9 cellular contexts compared by ENCODE assay signal in the genomic region with DNA sequence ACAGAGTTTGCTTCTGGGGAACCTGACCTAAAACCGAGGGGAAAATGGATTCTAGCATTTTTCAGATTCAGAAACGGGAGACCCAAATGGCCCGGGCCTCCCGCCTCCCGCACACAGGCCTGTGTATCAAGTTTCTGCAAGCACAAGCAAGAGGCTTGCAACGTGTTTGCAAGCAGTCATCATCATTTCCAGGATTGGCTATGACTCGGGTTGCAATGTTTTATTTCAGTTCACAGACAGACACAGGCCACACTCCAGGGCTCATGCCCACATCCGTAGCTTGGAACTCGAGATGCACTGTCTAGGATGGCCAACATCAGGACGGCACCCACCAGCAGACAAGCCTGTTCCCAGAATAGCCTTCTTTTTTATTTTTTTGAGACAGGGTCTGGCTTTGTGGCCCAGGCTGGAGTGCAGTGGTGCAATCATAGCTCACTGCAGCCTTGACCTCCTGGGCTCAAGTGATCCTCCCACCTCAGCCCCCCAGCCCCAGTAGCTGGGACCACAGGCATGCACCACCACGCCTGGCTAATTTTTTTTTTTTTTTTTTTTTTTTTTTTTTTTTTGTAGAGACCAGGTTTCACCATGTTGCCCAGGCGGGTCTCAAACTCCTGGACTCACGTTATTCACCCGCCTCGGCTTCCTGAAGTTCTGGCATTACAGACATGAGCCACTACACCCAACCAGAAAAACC.
A peak's percentile ranks its signal among the peaks of the same experiment; 100 is the strongest.
DNase-seq lines count a peak whose midpoint lies in the region; ATAC-seq and TF ChIP-seq lines count a peak whose summit lies in the region.
"Had no signal": no experiment of that assay in that cellular context is flagged by ENCODE, and none has a peak within 500 bp of the region (broad histone marks: within the 10 kb centered on the region; RNA-seq: fewer than 3 reads in every experiment).

No MANE protein-coding gene starts in this region.

- TF ChIP-seq POLR2A in thyroid gland (IDR thresholded peaks at IDR 0.05) = no peak

- H3K4me3 ChIP-seq in SK-N-SH (ENCODE audit: low read depth in 2 of 2, low read length in 1 of 2) (no peak overlapping the region), dorsolateral prefrontal cortex (peak overlapping the region in 40 of 59 donors; percentile 0 to 56 (median 32)), thyroid gland (replicated peaks in 1 of 3) (no peak overlapping the region)
- H3K4me3 ChIP-seq: A549 had no signal

- H3K79me2 ChIP-seq in SK-N-SH (ENCODE audit: insufficient read depth) = no peaks in the 10 kb centered on the region

- H2AFZ ChIP-seq in SK-N-SH (ENCODE audit: low read depth) = no peak overlapping the region

- H3K4me1 ChIP-seq in SK-N-SH (ENCODE audit: control insufficient read depth in 1 of 2, insufficient read depth in 2 of 2, low read depth in 1 of 2, low read length in 1 of 2) (no peaks in the 10 kb centered on the region), thyroid gland (peaks cover 0 to 17% of the 10 kb centered on the region in 2 donors)
- H3K4me1 ChIP-seq: A549 had no signal

- POLR2A ChIA-PET in SK-N-SH (lab: Yijun Ruan, JAX) = no interaction called here

- TF ChIP-seq EP300 in SK-N-SH (IDR thresholded peaks at IDR 0.05; ENCODE audit: borderline replicate concordance in 1 of 2, low read depth in 1 of 2, low read length in 1 of 2) = no peak

- no peaks in the 10 kb centered on the region for H4K20me1 ChIP-seq in SK-N-SH (ENCODE audit: insufficient read depth)

- H3K9me3 ChIP-seq in SK-N-SH = no peaks in the 10 kb centered on the region
- no peaks in the 10 kb centered on the region for H3K9me3 ChIP-seq in thyroid gland
- H3K9me3 ChIP-seq: A549 had no signal

- H3K9ac ChIP-seq in SK-N-SH = no peak overlapping the region

- H3K27ac ChIP-seq in SK-N-SH (ENCODE audit: low read depth in 2 of 2, low read length in 1 of 2) (no peak overlapping the region), dorsolateral prefrontal cortex (peak overlapping the region in 23 of 59 donors; percentile 2 to 74 (median 40)), thyroid gland (peak overlapping the region; percentile 33 to 57 (median 50))

- no peaks in the 10 kb centered on the region for H3K9me2 ChIP-seq in SK-N-SH

- no peak overlapping the region for H3K4me2 ChIP-seq in SK-N-SH
- H3K4me2 ChIP-seq: A549 had no signal

- WGBS in SK-N-SH (ENCODE audit: low lambda C conversion rate) = 54% methylated on average over 15 of the region's 15 CpGs
- 76 to 77% methylated on average over 12 to 15 of the region's 15 CpGs for WGBS in thyroid gland, 2 donors

- H3K36me3 ChIP-seq in SK-N-SH (replicated peaks in 1 of 2; ENCODE audit: control insufficient read depth in 1 of 2, insufficient read depth in 2 of 2, low read length in 1 of 2) = no peaks in the 10 kb centered on the region
- H3K36me3 ChIP-seq in thyroid gland = no peaks in the 10 kb centered on the region

- no peak for TF ChIP-seq RAD21 in SK-N-SH (IDR thresholded peaks at IDR 0.05; ENCODE audit: low read length)

- DNase-seq in SK-N-SH = peak; percentile 9
- peak in 1 of 10 donors; percentile 27 for DNase-seq in dorsolateral prefrontal cortex
- peak; percentile 31 for DNase-seq in medulla oblongata (ENCODE audit: extremely low spot score)
- DNase-seq in thyroid gland = no peak
- no peak for DNase-seq in putamen (ENCODE audit: low spot score)
- DNase-seq in T-helper 1 cell = no peak

- ATAC-seq in SK-N-SH treated with all-trans-retinoic acid at 6 μM for 48 hours (no peak), GM18519 (IDR thresholded peaks at IDR 0.05; ENCODE audit: low FRiP score, unreplicated experiment) (no peak)
- ATAC-seq: A549 had no signal

- H3K27me3 ChIP-seq in SK-N-SH (ENCODE audit: insufficient read depth) (no peaks in the 10 kb centered on the region), dorsolateral prefrontal cortex (no peaks in the 10 kb centered on the region), thyroid gland (no peaks in the 10 kb centered on the region)

- CTCF ChIA-PET in SK-N-SH (lab: Yijun Ruan, JAX) = no interaction called here

- TF ChIP-seq CTCF in SK-N-SH (IDR thresholded peaks at IDR 0.05) (no peak), dorsolateral prefrontal cortex (IDR thresholded peaks at IDR 0.05 in 54 of 56, conservative IDR thresholded peaks at IDR 0.05 in 2 of 56; ENCODE audit: low read depth in 1 of 56, partially characterized antibody in 56 of 56) (no peak), thyroid gland (IDR thresholded peaks at IDR 0.05) (no peak)

- no peaks in the 10 kb centered on the region for H3F3A ChIP-seq in SK-N-SH (replicated peaks; ENCODE audit: insufficient read depth)

- intact Hi-C loops in dorsolateral prefrontal cortex (cut with DNase I) (no loop called here), thyroid gland (cut with DNase I) (no loop called here)

TF ChIP-seq in SK-N-SH, 30 proteins besides CTCF, POLR2A, EP300 and RAD21:
- no peak for TF ChIP-seq FOXM1 (IDR thresholded peaks at IDR 0.05; ENCODE audit: low read depth)
- TF ChIP-seq ELF1 (IDR thresholded peaks at IDR 0.05) = no peak
- no peak for TF ChIP-seq TEAD4 (IDR thresholded peaks at IDR 0.05; ENCODE audit: borderline replicate concordance, insufficient read depth)
- no peak for TF ChIP-seq CHD2 (IDR thresholded peaks at IDR 0.05; ENCODE audit: low read length, partially characterized antibody)
- TF ChIP-seq POLR2AphosphoS5 (IDR thresholded peaks at IDR 0.05; ENCODE audit: low read depth, low read length) = no peak

TF ChIP-seq in SK-N-SH treated with all-trans-retinoic acid at 6 μM for 48 hours, 23 proteins besides CTCF, POLR2A, EP300 and RAD21:
- TF ChIP-seq, protein P1, sequence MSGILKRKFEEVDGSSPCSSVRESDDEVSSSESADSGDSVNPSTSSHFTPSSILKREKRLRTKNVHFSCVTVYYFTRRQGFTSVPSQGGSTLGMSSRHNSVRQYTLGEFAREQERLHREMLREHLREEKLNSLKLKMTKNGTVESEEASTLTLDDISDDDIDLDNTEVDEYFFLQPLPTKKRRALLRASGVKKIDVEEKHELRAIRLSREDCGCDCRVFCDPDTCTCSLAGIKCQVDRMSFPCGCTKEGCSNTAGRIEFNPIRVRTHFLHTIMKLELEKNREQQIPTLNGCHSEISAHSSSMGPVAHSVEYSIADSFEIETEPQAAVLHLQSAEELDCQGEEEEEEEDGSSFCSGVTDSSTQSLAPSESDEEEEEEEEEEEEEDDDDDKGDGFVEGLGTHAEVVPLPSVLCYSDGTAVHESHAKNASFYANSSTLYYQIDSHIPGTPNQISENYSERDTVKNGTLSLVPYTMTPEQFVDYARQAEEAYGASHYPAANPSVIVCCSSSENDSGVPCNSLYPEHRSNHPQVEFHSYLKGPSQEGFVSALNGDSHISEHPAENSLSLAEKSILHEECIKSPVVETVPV (CRISPR knock-in tag; IDR thresholded peaks at IDR 0.05) = no peak
- TF ChIP-seq ZNF8 (CRISPR knock-in tag; IDR thresholded peaks at IDR 0.05) (no peak), ZFP30 (CRISPR knock-in tag; IDR thresholded peaks at IDR 0.05) (no peak), OSR1 (CRISPR knock-in tag; IDR thresholded peaks at IDR 0.05) (no peak), ZNF565 (CRISPR knock-in tag; conservative IDR thresholded peaks at IDR 0.05; ENCODE audit: low read depth) (no peak), ZNF70 (CRISPR knock-in tag; IDR thresholded peaks at IDR 0.05) (no peak), RARB (CRISPR knock-in tag; IDR thresholded peaks at IDR 0.05) (no peak), ESRRG (CRISPR knock-in tag; IDR thresholded peaks at IDR 0.05) (no peak), TCF4 (CRISPR knock-in tag; IDR thresholded peaks at IDR 0.05; ENCODE audit: borderline replicate concordance) (no peak), TOX (CRISPR knock-in tag; IDR thresholded peaks at IDR 0.05; ENCODE audit: borderline replicate concordance) (no peak)
- TF ChIP-seq, protein P2, sequence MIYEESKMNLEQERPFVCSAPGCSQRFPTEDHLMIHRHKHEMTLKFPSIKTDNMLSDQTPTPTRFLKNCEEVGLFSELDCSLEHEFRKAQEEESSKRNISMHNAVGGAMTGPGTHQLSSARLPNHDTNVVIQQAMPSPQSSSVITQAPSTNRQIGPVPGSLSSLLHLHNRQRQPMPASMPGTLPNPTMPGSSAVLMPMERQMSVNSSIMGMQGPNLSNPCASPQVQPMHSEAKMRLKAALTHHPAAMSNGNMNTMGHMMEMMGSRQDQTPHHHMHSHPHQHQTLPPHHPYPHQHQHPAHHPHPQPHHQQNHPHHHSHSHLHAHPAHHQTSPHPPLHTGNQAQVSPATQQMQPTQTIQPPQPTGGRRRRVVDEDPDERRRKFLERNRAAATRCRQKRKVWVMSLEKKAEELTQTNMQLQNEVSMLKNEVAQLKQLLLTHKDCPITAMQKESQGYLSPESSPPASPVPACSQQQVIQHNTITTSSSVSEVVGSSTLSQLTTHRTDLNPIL (CRISPR knock-in tag; IDR thresholded peaks at IDR 0.05; ENCODE audit: low read depth) = no peak

Comparison
In these comparisons a context has a peak if more than half of its experiments do, and no peak if none do; other contexts are left out.
1. DNase-seq: peak in SK-N-SH (single experiment) and medulla oblongata (single experiment); none in thyroid gland (0 of 2), putamen (single experiment) and T-helper 1 cell (0 of 5).
2. H3K27ac ChIP-seq: peak in thyroid gland (3 of 3); none in SK-N-SH (0 of 2).
3. H3K4me3 ChIP-seq: peak in dorsolateral prefrontal cortex (40 of 59); none in SK-N-SH (0 of 2) and thyroid gland (0 of 3).